27 cellular contexts compared by ENCODE assay signal in genomic region chr7:29926761-29927160, GRCh38.
A peak's percentile ranks its signal among the peaks of the same experiment; 100 is the strongest.
DNase-seq lines count a peak whose midpoint lies in the region; ATAC-seq and TF ChIP-seq lines count a peak whose summit lies in the region.
"Had no signal": no experiment of that assay in that cellular context is flagged by ENCODE, and none has a peak within 500 bp of the region (broad histone marks: within the 10 kb centered on the region; RNA-seq: fewer than 3 reads in every experiment).

No MANE protein-coding gene starts in this region.

- H3K9me2 ChIP-seq in GM23338 (ENCODE audit: insufficient read depth), result no peaks in the 10 kb centered on the region

- ATAC-seq in left colon, result peak; percentile 45
- no peak for ATAC-seq in GM23338
- ATAC-seq: HepG2 had no signal

- H3K36me3 Mint-ChIP-seq in GM23338 (ENCODE audit: low read depth), result peaks cover 14% of the 10 kb centered on the region; the same call in 2 of the 3 replicates
- no peaks in the 10 kb centered on the region for H3K36me3 Mint-ChIP-seq in activated naive CD4-positive, alpha-beta T cell treated with anti-CD3 and anti-CD28 coated beads, Interleukin-2, amount 10 ng/mL, durations not matched to agents 7 days and 5 days
- H3K36me3 Mint-ChIP-seq: CD4-positive, alpha-beta memory T cell had no signal

- H3K9me3 Mint-ChIP-seq in GM23338, result no peaks in the 10 kb centered on the region
- no peaks in the 10 kb centered on the region for H3K9me3 Mint-ChIP-seq in activated naive CD4-positive, alpha-beta T cell treated with anti-CD3 and anti-CD28 coated beads, Interleukin-2, amount 10 ng/mL, durations not matched to agents 7 days and 5 days

- H3K4me2 ChIP-seq in GM23338, result no peak overlapping the region
- H3K4me2 ChIP-seq: BLaER1 had no signal

- CTCF ChIA-PET in activated naive CD4-positive, alpha-beta T cell treated with anti-CD3 and anti-CD28 coated beads, Interleukin-2, amount 10 ng/mL, durations not matched to agents 7 days and 5 days (lab: Charles Lee), result interaction anchor here (1.5 kb wide), 1 partner anchor 15 kb away, joined by 4 read pairs; no protein-coding TSS in a partner anchor

- DNase-seq in COLO829 (ENCODE audit: low spot score) (peak; percentile 55), caudate nucleus (lab: John Stamatoyannopoulos, UW) (no peak), left colon (no peak), pons (ENCODE audit: low spot score) (peak; percentile 87), GM23338 (ENCODE audit: low spot score) (no peak), DMS79 treated with DMSO at 0.1 percent for 48 hours (lab: John Stamatoyannopoulos, UW) (no peak), NCI-H1436 treated with DMSO at 0.1 percent for 48 hours (lab: John Stamatoyannopoulos, UW) (no peak)
- DNase-seq in activated naive CD4-positive, alpha-beta T cell treated with anti-CD3 and anti-CD28 coated beads, Interleukin-2, amount 10 ng/mL, durations not matched to agents 7 days and 5 days, result no peak
- DNase-seq: ACHN; Calu3; CD4-positive, alpha-beta memory T cell; GDM1; H7; KBM-7; MM.1S; NCI-H1048; NCI-H1436; NCI-H1930; NCI-H2227 treated with DMSO at 0.1 percent for 48 hours; NCI-H510A; NCI-H774; NK-92 treated with Interleukin-12 subunit alpha and Interleukin-12 subunit beta, amount 100 ng/mL, for 24 hours; Peyer's patch had no signal

- intact Hi-C loops in left colon (cut with DNase I, micrococcal nuclease), result loop anchor here in 1 of 2 donors (10.0 kb wide), 1 partner anchor 292 kb away; no protein-coding TSS in a partner anchor

- no peak overlapping the region for H3K4me3 Mint-ChIP-seq in GM23338
- H3K4me3 Mint-ChIP-seq in activated naive CD4-positive, alpha-beta T cell treated with anti-CD3 and anti-CD28 coated beads, Interleukin-2, amount 10 ng/mL, durations not matched to agents 7 days and 5 days, result no peak overlapping the region
- H3K4me3 Mint-ChIP-seq: CD4-positive, alpha-beta memory T cell had no signal

- H3K4me3 ChIP-seq in GM23338, result no peak overlapping the region
- H3K4me3 ChIP-seq: BLaER1, Peyer's patch had no signal

- H3K27me3 Mint-ChIP-seq in GM23338 (ENCODE audit: insufficient read depth, low read depth, poor library complexity), result peaks cover 2% of the 10 kb centered on the region
- no peaks in the 10 kb centered on the region for H3K27me3 Mint-ChIP-seq in activated naive CD4-positive, alpha-beta T cell treated with anti-CD3 and anti-CD28 coated beads, Interleukin-2, amount 10 ng/mL, durations not matched to agents 7 days and 5 days

- H4K20me1 ChIP-seq in GM23338 (replicated peaks; ENCODE audit: insufficient read depth), result peaks cover 10% of the 10 kb centered on the region; the same call in 1 of the 2 replicates
- H4K20me1 ChIP-seq: BLaER1 had no signal

- no peaks in the 10 kb centered on the region for H3K27me3 ChIP-seq in GM23338 (ENCODE audit: insufficient read depth)
- H3K27me3 ChIP-seq: BLaER1, Peyer's patch had no signal

- H2AFZ ChIP-seq in GM23338, result no peak overlapping the region

- TF ChIP-seq CTCF in GM23338 (conservative IDR thresholded peaks at IDR 0.05; ENCODE audit: low read depth in 2 of 2), result no peak

- H3F3A ChIP-seq in GM23338 (replicated peaks; ENCODE audit: low read depth), result no peaks in the 10 kb centered on the region

- no peaks in the 10 kb centered on the region for H3K79me2 ChIP-seq in GM23338 (replicated peaks; ENCODE audit: insufficient read depth)

- H3K27ac Mint-ChIP-seq in GM23338, result no peak overlapping the region
- H3K27ac Mint-ChIP-seq in activated naive CD4-positive, alpha-beta T cell treated with anti-CD3 and anti-CD28 coated beads, Interleukin-2, amount 10 ng/mL, durations not matched to agents 7 days and 5 days, result no peak overlapping the region
- H3K27ac Mint-ChIP-seq: CD4-positive, alpha-beta memory T cell had no signal

- no peaks in the 10 kb centered on the region for H3K4me1 ChIP-seq in GM23338 (ENCODE audit: insufficient read depth)
- H3K4me1 ChIP-seq: BLaER1, Peyer's patch had no signal

- H3K36me3 ChIP-seq in GM23338 (ENCODE audit: insufficient read depth), result peaks cover 4% of the 10 kb centered on the region
- H3K36me3 ChIP-seq: BLaER1, Peyer's patch had no signal

- peak overlapping the region; percentile 93 for H3K27ac ChIP-seq in caudate nucleus (ENCODE audit: low read depth, low read length)
- H3K27ac ChIP-seq in GM23338 (ENCODE audit: low read depth), result no peak overlapping the region
- H3K27ac ChIP-seq: 22Rv1, BLaER1, HL-60, Peyer's patch had no signal

- H3K4me1 Mint-ChIP-seq in GM23338, result no peaks in the 10 kb centered on the region; the same call in 1 of the 3 replicates
- H3K4me1 Mint-ChIP-seq in activated naive CD4-positive, alpha-beta T cell treated with anti-CD3 and anti-CD28 coated beads, Interleukin-2, amount 10 ng/mL, durations not matched to agents 7 days and 5 days, result no peaks in the 10 kb centered on the region
- H3K4me1 Mint-ChIP-seq: CD4-positive, alpha-beta memory T cell had no signal

TF ChIP-seq in GM23338, 12 proteins besides CTCF, POLR2A, EP300 and RAD21:
- TF ChIP-seq STAT1 (IDR thresholded peaks at IDR 0.05; ENCODE audit: unreplicated experiment) (no peak), ZNF462 (CRISPR knock-in tag; IDR thresholded peaks at IDR 0.05) (no peak), JUNB (IDR thresholded peaks at IDR 0.05; ENCODE audit: unreplicated experiment) (no peak), ETS1 (IDR thresholded peaks at IDR 0.05) (no peak), POLR2AphosphoS5 (IDR thresholded peaks at IDR 0.05; ENCODE audit: low read depth) (no peak), ZNF331 (CRISPR knock-in tag; IDR thresholded peaks at IDR 0.05; ENCODE audit: low read depth) (no peak), NANOG (IDR thresholded peaks at IDR 0.05; ENCODE audit: borderline replicate concordance) (no peak), EZH2phosphoT487 (IDR thresholded peaks at IDR 0.05; ENCODE audit: unreplicated experiment) (no peak), ZNF114 (CRISPR knock-in tag; IDR thresholded peaks at IDR 0.05) (no peak)

Comparison
In these comparisons a context has a peak if more than half of its experiments do, and no peak if none do; other contexts are left out.
1. DNase-seq: peak in COLO829 (single experiment) and pons (single experiment); none in caudate nucleus (0 of 61), left colon (0 of 2), GM23338 (single experiment), activated naive CD4-positive, alpha-beta T cell treated with anti-CD3 and anti-CD28 coated beads, Interleukin-2, amount 10 ng/mL, durations not matched to agents 7 days and 5 days (single experiment), DMS79 treated with DMSO at 0.1 percent for 48 hours (single experiment) and NCI-H1436 treated with DMSO at 0.1 percent for 48 hours (single experiment).